Comparison of ENCODE assay signal across 26 cellular contexts in the genomic region with DNA sequence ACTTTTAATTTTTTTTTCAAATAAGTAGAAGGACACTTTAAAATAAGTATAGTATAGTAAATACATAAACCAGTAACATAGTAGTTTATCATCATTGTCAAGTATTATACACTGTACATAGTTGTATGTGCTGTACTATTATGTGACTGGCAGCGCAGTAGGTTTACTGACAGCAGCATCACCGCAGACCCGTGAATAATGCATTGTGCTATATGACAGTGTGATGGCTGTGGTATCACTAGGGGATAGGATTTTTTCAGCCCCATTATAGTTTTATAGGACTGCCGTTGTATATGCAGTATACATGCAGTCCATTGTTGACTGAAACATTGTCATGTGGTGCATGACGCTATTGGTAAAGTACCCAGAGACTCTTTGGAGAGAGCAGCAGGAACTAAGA.
"Had no signal": no experiment of that assay in that cellular context is flagged by ENCODE, and none has a peak within 500 bp of the region (broad histone marks: within the 10 kb centered on the region; RNA-seq: fewer than 3 reads in every experiment).

No MANE protein-coding gene starts in this region.

- ATAC-seq: stimulated activated effector memory CD8-positive, alpha-beta T cell treated with anti-CD3 and anti-CD28 coated beads, Interleukin-12 subunit alpha, Interleukin-12 subunit beta, amount 100 ng/mL, for 72 hours; stimulated activated memory B cell treated with anti-CD40 and anti-IgM and Interleukin-4, amounts not matched to agents 10 μg/mL and 1 μg/mL and 100 μg/mL, for 72 hours; stimulated activated naive B cell treated with anti-CD40 and anti-IgM and Interleukin-4, amounts not matched to agents 10 μg/mL and 1 μg/mL and 100 μg/mL, for 72 hours; stimulated activated naive CD8-positive, alpha-beta T cell treated with anti-CD3 and anti-CD28 coated beads, Interleukin-15, amount 100 ng/mL, for 72 hours; stimulated activated naive CD8-positive, alpha-beta T cell treated with anti-CD3 and anti-CD28 coated beads, Interleukin-15, Interleukin-2, amounts not matched to agents 100 U/mL and 50 U/mL, for 24 hours; upper lobe of right lung had no signal

- H3K4me3 ChIP-seq: stomach, suprapubic skin, testis, thoracic aorta, thyroid gland, tibial artery, tibial nerve, transverse colon, upper lobe of right lung, uterus, vagina had no signal

- H3K27ac ChIP-seq: stomach, suprapubic skin, testis, thoracic aorta, thyroid gland, tibial artery, tibial nerve, transverse colon, upper lobe of right lung, uterus, vagina had no signal

- DNase-seq: stimulated activated CD4-positive, alpha-beta T cell treated with anti-CD3 and anti-CD28 coated beads, Interleukin-2, amount 100 ng/mL, for 48 hours; stimulated activated CD4-positive, alpha-beta T cell treated with anti-CD3 and anti-CD28 coated beads, Interleukin-4, amount 100 ng/mL, for 1 hour; stimulated activated CD4-positive, alpha-beta T cell treated with anti-CD3 and anti-CD28 coated beads, Interleukin-4, amount 100 ng/mL, for 24 hours; stimulated activated CD4-positive, alpha-beta T cell treated with anti-CD3 and anti-CD28 coated beads, Interleukin-4, amount 100 ng/mL, for 4 hours; stimulated activated CD8-positive, alpha-beta memory T cell treated with anti-CD3 and anti-CD28 coated beads, Interleukin-4, amount 100 ng/mL, for 48 hours; stimulated activated naive B cell treated with anti-CD40 and anti-IgM and Interleukin-4, amounts not matched to agents 10 μg/mL and 1 μg/mL and 100 μg/mL, for 72 hours; stimulated activated naive CD4-positive, alpha-beta T cell; stimulated activated naive CD4-positive, alpha-beta T cell treated with Interleukin-2 at 50 U/mL for 16 hours; stimulated activated naive CD8-positive, alpha-beta T cell treated with anti-CD3 and anti-CD28 coated beads, Interleukin-15, amount 100 ng/mL, for 72 hours; stimulated activated naive CD8-positive, alpha-beta T cell treated with anti-CD3 and anti-CD28 coated beads, Interleukin-15, Interleukin-2, amounts not matched to agents 100 U/mL and 50 U/mL, for 24 hours; stomach; substantia nigra; testis; thyroid gland; tibial artery; transverse colon; trophoblast cell; upper lobe of right lung; uterus had no signal

- H3K4me1 ChIP-seq: stomach, suprapubic skin, testis, thyroid gland, tibial artery, tibial nerve, transverse colon, upper lobe of right lung, uterus, vagina had no signal

- H3K9me3 ChIP-seq: stomach, suprapubic skin, testis, thoracic aorta, thyroid gland, tibial artery, tibial nerve, transverse colon, upper lobe of right lung, uterus, vagina had no signal

- FAIRE-seq: urothelium cell line had no signal

- H3K27me3 ChIP-seq: stomach, suprapubic skin, testis, thyroid gland, tibial artery, tibial nerve, transverse colon, upper lobe of right lung, uterus, vagina had no signal

- H3K36me3 ChIP-seq: stomach, suprapubic skin, thoracic aorta, thyroid gland, tibial artery, tibial nerve, transverse colon, upper lobe of right lung, uterus, vagina had no signal
